Comparison of ENCODE assay signal across 1 cellular context in the genomic region with DNA sequence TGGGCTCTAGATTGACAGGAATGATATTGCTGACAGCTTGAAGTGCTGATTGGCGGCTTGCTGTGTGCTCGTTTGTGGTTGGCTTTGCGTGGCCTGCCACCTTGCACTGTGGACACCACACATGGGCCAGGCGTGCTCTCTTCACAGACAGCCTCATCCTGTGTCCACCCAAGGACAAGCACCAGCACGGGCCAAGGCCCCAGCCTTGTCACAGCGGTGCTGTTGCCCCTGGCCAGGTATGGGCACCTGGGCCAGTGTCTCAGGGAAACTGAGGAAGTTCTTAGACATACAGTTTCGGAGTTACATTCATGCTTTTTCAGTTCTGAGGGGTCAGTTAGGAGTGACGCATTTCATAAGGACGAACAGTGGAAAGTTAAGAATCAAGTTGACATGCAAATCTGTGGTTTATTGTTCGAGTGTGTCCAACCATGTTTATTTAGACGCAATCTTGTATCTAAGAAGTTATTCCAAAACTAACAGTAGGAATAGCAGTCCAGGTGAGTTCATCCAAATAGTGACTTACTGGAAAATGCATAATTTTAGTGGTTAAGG.
TF ChIP-seq lines count a peak whose summit lies in the region.

No MANE protein-coding gene starts in this region.

TF ChIP-seq in H1, 55 proteins besides CTCF, POLR2A, EP300 and RAD21:
- TF ChIP-seq SIRT6 (IDR thresholded peaks at IDR 0.05; ENCODE audit: low read length) (no peak), YY1 (IDR thresholded peaks at IDR 0.05; ENCODE audit: low read depth, low read length) (no peak), MAFK (IDR thresholded peaks at IDR 0.05; ENCODE audit: low read depth, low read length) (no peak), HDAC6 (IDR thresholded peaks at IDR 0.05; ENCODE audit: low read depth, low read length) (no peak), TAF1 (IDR thresholded peaks at IDR 0.05; ENCODE audit: low read depth, low read length) (no peak), NANOG (IDR thresholded peaks at IDR 0.05; ENCODE audit: insufficient read depth, low read depth, low read length, poor library complexity, severe bottlenecking) (no peak), EGR1 (IDR thresholded peaks at IDR 0.05; ENCODE audit: borderline replicate concordance, low read depth, low read length) (no peak), SP2 (IDR thresholded peaks at IDR 0.05; ENCODE audit: low read length) (no peak), SUZ12 (IDR thresholded peaks at IDR 0.05; ENCODE audit: low read length) (no peak), BACH1 (IDR thresholded peaks at IDR 0.05; ENCODE audit: low read length) (no peak)
- TF ChIP-seq, protein P1, sequence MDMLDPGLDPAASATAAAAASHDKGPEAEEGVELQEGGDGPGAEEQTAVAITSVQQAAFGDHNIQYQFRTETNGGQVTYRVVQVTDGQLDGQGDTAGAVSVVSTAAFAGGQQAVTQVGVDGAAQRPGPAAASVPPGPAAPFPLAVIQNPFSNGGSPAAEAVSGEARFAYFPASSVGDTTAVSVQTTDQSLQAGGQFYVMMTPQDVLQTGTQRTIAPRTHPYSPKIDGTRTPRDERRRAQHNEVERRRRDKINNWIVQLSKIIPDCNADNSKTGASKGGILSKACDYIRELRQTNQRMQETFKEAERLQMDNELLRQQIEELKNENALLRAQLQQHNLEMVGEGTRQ (IDR thresholded peaks at IDR 0.05; ENCODE audit: low read length): no peak
